ENCODE assay signal across 8 cellular contexts in the genomic region with DNA sequence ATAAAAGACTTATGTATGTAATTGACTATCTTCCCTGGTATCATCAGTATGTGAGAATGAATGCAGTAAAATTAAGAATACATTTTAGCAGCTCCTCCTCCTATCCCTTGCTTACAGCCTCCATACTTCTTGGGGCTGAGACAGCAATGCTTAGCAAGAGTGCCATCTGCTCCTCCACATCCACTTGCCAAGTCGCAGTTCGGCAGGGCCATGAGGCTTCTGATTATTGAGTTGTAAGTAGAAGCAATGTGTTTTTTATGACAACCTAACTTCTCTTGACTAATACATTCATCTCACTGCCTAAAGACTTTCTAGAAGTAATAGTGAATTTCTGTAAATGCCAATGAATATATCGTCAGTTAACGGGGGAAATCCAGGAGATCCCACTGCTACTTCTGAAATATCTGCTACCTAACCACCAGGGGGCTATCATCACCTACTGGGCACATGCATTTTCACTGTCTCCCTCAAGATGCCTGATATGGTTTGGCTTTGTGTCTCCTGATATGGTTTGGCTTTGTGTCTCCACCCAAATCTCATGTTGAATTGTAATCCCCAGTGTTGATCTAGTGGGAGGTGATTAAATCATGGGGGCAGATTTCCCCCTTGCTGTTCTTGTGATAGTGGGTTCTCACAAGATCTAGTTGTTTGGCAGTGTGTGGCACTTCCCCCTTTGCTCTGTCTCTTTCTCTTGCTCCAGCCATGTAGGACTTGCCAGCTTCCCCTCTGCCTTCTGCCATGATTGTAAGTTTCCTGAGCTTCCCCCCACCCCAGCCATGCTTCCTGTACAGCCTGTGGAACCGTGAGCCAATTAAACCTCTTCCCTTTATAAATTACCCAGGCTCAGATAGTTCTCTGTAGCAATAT. TPM values are rescaled to one million over a fixed set of nuclear protein-coding genes. Genes with fewer than 3 reads are reported as not detected.
DNase-seq lines count a peak whose midpoint lies in the region; ATAC-seq and TF ChIP-seq lines count a peak whose summit lies in the region.

No MANE protein-coding gene starts in this region.

- peaks cover 14% of the 10 kb centered on the region for H3K27me3 Mint-ChIP-seq in T-helper 17 cell
- H3K27me3 Mint-ChIP-seq in memory B cell = peaks cover 7% of the 10 kb centered on the region

- H3K9me3 Mint-ChIP-seq in memory B cell = no peaks in the 10 kb centered on the region

- H3K4me1 Mint-ChIP-seq in T-helper 17 cell (peaks cover 10% of the 10 kb centered on the region), memory B cell (peaks cover 6% of the 10 kb centered on the region)

- ATAC-seq in heart right ventricle (no peak), Right ventricle myocardium superior (ENCODE audit: poor library complexity) (no peak), HG03103 (IDR thresholded peaks at IDR 0.05; ENCODE audit: low read depth, unreplicated experiment) (peak; percentile 75), T-helper 17 cell (peak; percentile 53), memory B cell (ENCODE audit: low read depth) (peak; percentile 62), HG03108 (IDR thresholded peaks at IDR 0.05; ENCODE audit: unreplicated experiment) (no peak), left ventricle myocardium superior (no peak)

- WGBS in heart right ventricle, 2 donors = 83 to 84% methylated on average over 5 of the region's 5 CpGs

- H3K27ac Mint-ChIP-seq in T-helper 17 cell = no peak overlapping the region
- H3K27ac Mint-ChIP-seq in memory B cell = no peak overlapping the region

- TF ChIP-seq CTCF in heart right ventricle (IDR thresholded peaks at IDR 0.05) = peak in 7 of 9 donors; percentile 10 to 40 (median 29)

- peak overlapping the region in 1 of 10 donors; percentile 45 for H3K27ac ChIP-seq in heart right ventricle

- H3K9me3 ChIP-seq in heart right ventricle = peaks cover 0 to 4% (median 0%) of the 10 kb centered on the region in 11 donors
- no peaks in the 10 kb centered on the region for H3K9me3 ChIP-seq in T-helper 17 cell (ENCODE audit: control insufficient read depth, low read length, poor library complexity, severe bottlenecking)

- H3K36me3 Mint-ChIP-seq in T-helper 17 cell (ENCODE audit: low read depth) = no peaks in the 10 kb centered on the region
- no peaks in the 10 kb centered on the region for H3K36me3 Mint-ChIP-seq in memory B cell

- DNase-seq in heart right ventricle = no peak
- no peak for DNase-seq in Right ventricle myocardium superior
- DNase-seq in T-helper 17 cell = no peak
- DNase-seq in memory B cell (ENCODE audit: low spot score in 2 of 2) = no peak
- no peak for DNase-seq in stimulated activated CD4-positive, alpha-beta T cell treated with anti-CD3 and anti-CD28 coated beads, Interleukin-4, amount 100 ng/mL, for 4 hours
- DNase-seq in left ventricle myocardium superior = no peak

- no peaks in the 10 kb centered on the region for H3K36me3 ChIP-seq in heart right ventricle

- no peaks in the 10 kb centered on the region for H3K27me3 ChIP-seq in heart right ventricle

- peaks cover 0 to 19% (median 5%) of the 10 kb centered on the region in 9 donors for H3K4me1 ChIP-seq in heart right ventricle

- H3K4me3 ChIP-seq in heart right ventricle = no peak overlapping the region

- H3K4me3 Mint-ChIP-seq in T-helper 17 cell (no peak overlapping the region), memory B cell (no peak overlapping the region)

- intact Hi-C loops in heart right ventricle (cut with DNase I) = loop anchor here in 1 of 10 donors (2.0 kb wide), 1 partner anchor 32 kb away; no protein-coding TSS in a partner anchor
- intact Hi-C loops in Right ventricle myocardium superior (cut with DNase I) = no loop called here
- intact Hi-C loops in left ventricle myocardium superior (cut with micrococcal nuclease) = no loop called here

RNA-seq across cellular contexts. Expression of a gene that starts 59.6 kb away (rescaled TPM):
- 10 to 100 TPM in 1 of 10 donors, 1 to 10 TPM in 9; 6.0 to 10.3 (median 8.2) TPM for total RNA-seq in heart right ventricle
- polyA plus RNA-seq in heart right ventricle = 10 to 100 TPM in 1 of 2 donors, 1 to 10 TPM in 1; 5.0 to 12.0 TPM
- total RNA-seq in Right ventricle myocardium superior = 7.4 TPM
- total RNA-seq in T-helper 17 cell = 1 to 10 TPM in 1 of 2 donors, under 1 TPM in 1; 0.85 to 1.4 TPM
- 9.1 TPM for total RNA-seq in left ventricle myocardium superior

Comparison
In these comparisons a context has a peak if more than half of its experiments do, and no peak if none do; other contexts are left out.
1. ATAC-seq: peak in HG03103 (single experiment), T-helper 17 cell (single experiment) and memory B cell (single experiment); none in heart right ventricle (0 of 8), Right ventricle myocardium superior (single experiment), HG03108 (single experiment) and left ventricle myocardium superior (single experiment).